Comparison of ENCODE assay signal across 15 cellular contexts in the genomic region with DNA sequence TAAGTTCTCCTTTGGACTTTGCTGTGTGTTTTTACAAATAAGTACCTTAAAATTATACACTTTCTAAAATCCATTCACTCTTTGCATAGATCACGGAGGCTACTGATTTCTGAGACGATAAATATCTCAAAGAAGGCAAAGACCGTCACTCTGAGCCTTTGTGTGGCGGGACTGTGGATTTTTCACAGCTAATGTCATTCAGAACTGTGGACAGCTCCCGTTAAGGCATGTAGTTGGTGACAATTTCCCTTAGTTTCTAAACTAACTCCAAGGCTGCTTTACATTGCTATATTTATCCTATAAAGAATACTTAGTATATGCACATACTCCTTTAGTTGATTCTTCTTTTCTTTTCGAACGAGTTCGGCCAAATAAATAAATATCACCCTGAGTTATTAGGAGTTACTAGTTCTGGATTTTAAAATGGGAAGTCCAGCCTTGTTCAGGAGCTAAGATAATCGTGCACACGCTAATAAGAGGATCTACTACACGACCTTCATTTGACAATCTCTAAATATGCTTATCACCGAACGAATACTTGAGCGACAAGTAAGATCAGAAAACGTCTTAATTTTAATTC. TPM values are rescaled to one million over a fixed set of nuclear protein-coding genes. Genes with fewer than 3 reads are reported as not detected.
A peak's percentile ranks its signal among the peaks of the same experiment; 100 is the strongest.
DNase-seq lines count a peak whose midpoint lies in the region; ATAC-seq, FAIRE-seq and TF ChIP-seq lines count a peak whose summit lies in the region.
"Had no signal": no experiment of that assay in that cellular context is flagged by ENCODE, and none has a peak within 500 bp of the region (broad histone marks: within the 10 kb centered on the region; RNA-seq: fewer than 3 reads in every experiment).

No MANE protein-coding gene starts in this region.

- ATAC-seq in pancreas = peak in 3 of 4 donors; percentile 38 to 63 (median 48)
- ATAC-seq in sciatic nerve = no peak
- ATAC-seq: natural killer cell had no signal

- no TSS peak for BruUV-seq in endothelial cell of umbilical vein (replicated peaks; lab: Mats Ljungman, UMichigan)

- H3K4me2 ChIP-seq in endothelial cell of umbilical vein (ENCODE audit: insufficient read depth, low read length) = no peak overlapping the region

- H3K9me3 ChIP-seq in endothelial cell of umbilical vein (replicated peaks; ENCODE audit: control insufficient read depth, insufficient read depth, low read length) (no peaks in the 10 kb centered on the region), pancreas (no peaks in the 10 kb centered on the region)
- H3K9me3 ChIP-seq: SJCRH30 had no signal

- 7 to 11% methylated on average over 15 of the region's 15 CpGs for WGBS in pancreas, 2 donors

- H3K79me2 ChIP-seq in endothelial cell of umbilical vein (ENCODE audit: control insufficient read depth, insufficient read depth, low read length) = no peaks in the 10 kb centered on the region

- TF ChIP-seq POLR2A in endothelial cell of umbilical vein (IDR thresholded peaks at IDR 0.05; ENCODE audit: low read depth, low read length) = no peak

- CTCF ChIA-PET in endothelial cell of umbilical vein (lab: Charles Lee) = no interaction called here

- intact Hi-C loops in endothelial cell of umbilical vein (cut with micrococcal nuclease) = no loop called here
- intact Hi-C loops in pancreas (cut with DNase I) = no loop called here
- intact Hi-C loops in sciatic nerve (cut with DNase I) = loop anchor here (10.0 kb wide), 1 partner anchor 80 kb away; no protein-coding TSS in a partner anchor

- no peaks in the 10 kb centered on the region for H3K36me3 ChIP-seq in endothelial cell of umbilical vein (ENCODE audit: control insufficient read depth in 2 of 2, extremely low read depth in 1 of 2, insufficient read depth in 2 of 2, low read length in 2 of 2)
- no peaks in the 10 kb centered on the region for H3K36me3 ChIP-seq in pancreas
- H3K36me3 ChIP-seq: SJCRH30 had no signal

- no peaks in the 10 kb centered on the region for H4K20me1 ChIP-seq in endothelial cell of umbilical vein (replicated peaks; ENCODE audit: control insufficient read depth, extremely low read depth, insufficient read depth, low read length)

- peak; percentile 3 for DNase-seq in DMS53 (lab: John Stamatoyannopoulos, UW)
- DNase-seq in DMS53 treated with DMSO at 0.1 percent for 48 hours (lab: John Stamatoyannopoulos, UW; ENCODE audit: unreplicated experiment) = no peak
- peak; percentile 43 for DNase-seq in NCI-H82 (lab: John Stamatoyannopoulos, UW)
- DNase-seq in endothelial cell of umbilical vein (ENCODE audit: low read depth, low spot score) = no peak
- peak in 1 of 6 donors; percentile 30 for DNase-seq in pancreas
- no peak for DNase-seq in sciatic nerve (ENCODE audit: low spot score)
- no peak for DNase-seq in LoVo (ENCODE audit: low spot score)
- DNase-seq in SK-N-DZ (ENCODE audit: low spot score) = no peak
- DNase-seq: activated CD8-positive, alpha-beta memory T cell treated with anti-CD3 and anti-CD28 coated beads for 24 hours; amniotic stem cell; natural killer cell; stimulated activated CD4-positive, alpha-beta T cell treated with anti-CD3 and anti-CD28 coated beads, Interleukin-2, amount 100 ng/mL, for 24 hours; stimulated activated naive CD4-positive, alpha-beta T cell had no signal

- H3K27ac ChIP-seq in endothelial cell of umbilical vein (ENCODE audit: insufficient read depth, low read depth, low read length) (no peak overlapping the region), pancreas (no peak overlapping the region)
- H3K27ac ChIP-seq: SJCRH30 had no signal

- TF ChIP-seq CTCF in endothelial cell of umbilical vein (IDR thresholded peaks at IDR 0.05; ENCODE audit: extremely low read depth in 1 of 2, insufficient read depth in 1 of 2, low read depth in 1 of 2, low read length in 2 of 2) = no peak
- TF ChIP-seq CTCF in pancreas (IDR thresholded peaks at IDR 0.05) = no peak

- no peaks in the 10 kb centered on the region for H3K9me1 ChIP-seq in endothelial cell of umbilical vein (replicated peaks; ENCODE audit: control insufficient read depth, extremely low read depth, insufficient read depth, low read length)

- FAIRE-seq in endothelial cell of umbilical vein (lab: Jason Lieb, UNC) (peak; percentile 38), pancreas (lab: Jason Lieb, UNC) (no peak)
- FAIRE-seq: GM19239 had no signal

- POLR2A ChIA-PET in endothelial cell of umbilical vein (lab: Charles Lee) = no interaction called here

- H2AFZ ChIP-seq in endothelial cell of umbilical vein (ENCODE audit: low read depth, low read length) = no peak overlapping the region

- H3K9ac ChIP-seq in endothelial cell of umbilical vein (replicated peaks; ENCODE audit: extremely low read depth, insufficient read depth, low read length) = no peak overlapping the region

- H3K4me1 ChIP-seq in endothelial cell of umbilical vein (ENCODE audit: control insufficient read depth, extremely low read depth, insufficient read depth, low read length) (no peaks in the 10 kb centered on the region), pancreas (peaks cover 0 to 6% (median 0%) of the 10 kb centered on the region in 3 donors)
- H3K4me1 ChIP-seq: SJCRH30 had no signal

- H3K4me3 ChIP-seq in endothelial cell of umbilical vein (replicated peaks in 1 of 3; ENCODE audit: insufficient read depth in 1 of 3, low read depth in 1 of 3, low read length in 3 of 3) = no peak overlapping the region
- peak overlapping the region in 3 of 4 donors; percentile 32 to 54 (median 45) for H3K4me3 ChIP-seq in pancreas
- H3K4me3 ChIP-seq: SJCRH30 had no signal

- H3K27me3 ChIP-seq in endothelial cell of umbilical vein (ENCODE audit: control insufficient read depth in 2 of 2, insufficient read depth in 2 of 2, low read length in 2 of 2) (peaks cover 8 to 12% of the 10 kb centered on the region in 2 experiments), pancreas (peaks cover 0 to 8% (median 0%) of the 10 kb centered on the region in 4 donors)
- H3K27me3 ChIP-seq: SJCRH30 had no signal

- dilution Hi-C loops in endothelial cell of umbilical vein (cut with MboI; ENCODE audit: extremely low pct_ligation_motif_present, low sequenced_read_pairs) = no loop called here

TF ChIP-seq in endothelial cell of umbilical vein, 7 proteins besides CTCF, POLR2A, EP300 and RAD21:
- no peak for TF ChIP-seq FOS (IDR thresholded peaks at IDR 0.05; ENCODE audit: borderline replicate concordance, insufficient read depth, low read length)
- no peak for TF ChIP-seq GATA2 (IDR thresholded peaks at IDR 0.05; ENCODE audit: insufficient read depth, insufficient read length, low read depth, low read length)
- no peak for TF ChIP-seq MYC (IDR thresholded peaks at IDR 0.05; ENCODE audit: low read depth, low read length)
- TF ChIP-seq POLR2AphosphoS5 (IDR thresholded peaks at IDR 0.05; ENCODE audit: insufficient read depth, low read depth, low read length) = no peak
- TF ChIP-seq EZH2 (IDR thresholded peaks at IDR 0.05; ENCODE audit: borderline replicate concordance, low read depth, low read length, severe bottlenecking) = no peak
- TF ChIP-seq JUN (IDR thresholded peaks at IDR 0.05; ENCODE audit: borderline replicate concordance, insufficient read depth, insufficient read length, low read depth) = no peak
- TF ChIP-seq, protein P1, sequence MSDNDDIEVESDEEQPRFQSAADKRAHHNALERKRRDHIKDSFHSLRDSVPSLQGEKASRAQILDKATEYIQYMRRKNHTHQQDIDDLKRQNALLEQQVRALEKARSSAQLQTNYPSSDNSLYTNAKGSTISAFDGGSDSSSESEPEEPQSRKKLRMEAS (IDR thresholded peaks at IDR 0.05; ENCODE audit: insufficient read depth, insufficient read length) = no peak

RNA-seq across cellular contexts. Expression of a gene that starts 1.8 kb away (rescaled TPM):
- total RNA-seq in endothelial cell of umbilical vein (not detected in 2 replicates), pancreas (1 to 10 TPM in 2 of 6 donors, under 1 TPM in 4; 0.23 to 1.5 (median 0.54) TPM), sciatic nerve (37.3 TPM)
- polyA plus RNA-seq in endothelial cell of umbilical vein (not detected in 2 replicates), pancreas (under 1 TPM; 0.08 to 0.12 TPM)
- not detected in 2 replicates for polyA plus RNA-seq in endothelial cell of umbilical vein (2011; cell fraction: cytosol; rRNA removed)
- polyA plus RNA-seq in endothelial cell of umbilical vein (2011; cell fraction: nucleus; rRNA removed) = not detected in 2 replicates
- polyA plus RNA-seq in endothelial cell of umbilical vein (2012) = not detected in 2 replicates
- polyA minus RNA-seq in endothelial cell of umbilical vein = not detected in 2 replicates
- not detected for polyA minus RNA-seq in endothelial cell of umbilical vein (2011; cell fraction: cytosol; rRNA and poly(A)+ RNA removed)
- not detected in 2 replicates for polyA minus RNA-seq in endothelial cell of umbilical vein (2011; cell fraction: nucleus; rRNA and poly(A)+ RNA removed)
- polyA plus RNA-seq in SK-N-DZ (2014; cell fraction: cytosol; rRNA removed) = not detected in 2 replicates
- not detected in 2 replicates for polyA plus RNA-seq in SK-N-DZ (2014; cell fraction: nucleus; rRNA removed)
- total RNA-seq: natural killer cell had no signal

Comparison
In these comparisons a context has a peak if more than half of its experiments do, and no peak if none do; other contexts are left out.
1. DNase-seq: peak in DMS53 (single experiment) and NCI-H82 (single experiment); none in DMS53 treated with DMSO at 0.1 percent for 48 hours (single experiment), endothelial cell of umbilical vein (single experiment), sciatic nerve (single experiment), LoVo (single experiment) and SK-N-DZ (single experiment).
2. H3K4me3 ChIP-seq: peak in pancreas (3 of 4); none in endothelial cell of umbilical vein (0 of 3).
3. RNA of a gene that starts 1.8 kb away (total RNA-seq): 37.3 TPM in sciatic nerve (single experiment); 0.23 to 1.5 TPM in pancreas and not detected in endothelial cell of umbilical vein; every median in the first group is over 10 times any median in the second.